ENCODE assay signal across 10 cellular contexts in genomic region chrX:85611926-85612325, GRCh38.
DNase-seq lines count a peak whose midpoint lies in the region; ATAC-seq and TF ChIP-seq lines count a peak whose summit lies in the region.
"Had no signal": no experiment of that assay in that cellular context is flagged by ENCODE, and none has a peak within 500 bp of the region (broad histone marks: within the 10 kb centered on the region; RNA-seq: fewer than 3 reads in every experiment).

No MANE protein-coding gene starts in this region.

- POLR2A ChIA-PET in WTC11 (lab: Charles Lee), result no interaction called here

- peak; percentile 14 for DNase-seq in NCI-H1105 treated with DMSO at 0.1 percent for 48 hours (lab: John Stamatoyannopoulos, UW)
- no peak for DNase-seq in NCI-H1105 (lab: John Stamatoyannopoulos, UW)
- DNase-seq in NCI-H146 (lab: John Stamatoyannopoulos, UW), result peak; percentile 15
- peak; percentile 1 to 7 for DNase-seq in dermis microvascular lymphatic vessel endothelial cell (ENCODE audit: low read depth in 2 of 2)
- no peak for DNase-seq in progenitor cell of endocrine pancreas (ENCODE audit: low spot score, unreplicated experiment)
- no peak for DNase-seq in WTC11 (ENCODE audit: low spot score)
- DNase-seq in activated T-helper 1 cell treated with anti-CD3 and anti-CD28 coated beads, Interleukin-12 subunit alpha, Interleukin-12 subunit beta, Interleukin-2, Interleukin-4 antibody, amounts not matched to agents 30 ng/mL and 10 ng/mL and 1 ng/mL, durations not matched to agents 14 hours and 24 hours and 36 hours (ENCODE audit: low spot score), result no peak
- DNase-seq: activated gamma-delta T cell treated with Interleukin-2 at 50 U/mL for 16 hours, SHP77 treated with DMSO at 0.1 percent for 48 hours had no signal

- H3K36me3 Mint-ChIP-seq in progenitor cell of endocrine pancreas (ENCODE audit: insufficient read depth) (no peaks in the 10 kb centered on the region), WTC11 (no peaks in the 10 kb centered on the region)
- no peaks in the 10 kb centered on the region for H3K36me3 Mint-ChIP-seq in activated T-helper 1 cell treated with anti-CD3 and anti-CD28 coated beads, Interleukin-12 subunit alpha, Interleukin-12 subunit beta, Interleukin-2, Interleukin-4 antibody, amounts not matched to agents 30 ng/mL and 10 ng/mL and 1 ng/mL, durations not matched to agents 14 hours and 24 hours and 36 hours (ENCODE audit: low read depth)

- H3K27ac Mint-ChIP-seq in progenitor cell of endocrine pancreas (no peak overlapping the region), WTC11 (no peak overlapping the region)
- no peak overlapping the region for H3K27ac Mint-ChIP-seq in activated T-helper 1 cell treated with anti-CD3 and anti-CD28 coated beads, Interleukin-12 subunit alpha, Interleukin-12 subunit beta, Interleukin-2, Interleukin-4 antibody, amounts not matched to agents 30 ng/mL and 10 ng/mL and 1 ng/mL, durations not matched to agents 14 hours and 24 hours and 36 hours

- no peak overlapping the region for H3K4me3 Mint-ChIP-seq in progenitor cell of endocrine pancreas (ENCODE audit: low read depth)
- H3K4me3 Mint-ChIP-seq in WTC11, result no peak overlapping the region
- H3K4me3 Mint-ChIP-seq in activated T-helper 1 cell treated with anti-CD3 and anti-CD28 coated beads, Interleukin-12 subunit alpha, Interleukin-12 subunit beta, Interleukin-2, Interleukin-4 antibody, amounts not matched to agents 30 ng/mL and 10 ng/mL and 1 ng/mL, durations not matched to agents 14 hours and 24 hours and 36 hours, result no peak overlapping the region

- H3K27me3 Mint-ChIP-seq in progenitor cell of endocrine pancreas (no peaks in the 10 kb centered on the region), WTC11 (ENCODE audit: low read depth) (no peaks in the 10 kb centered on the region; the same call in 1 of the 2 replicates)
- H3K27me3 Mint-ChIP-seq in activated T-helper 1 cell treated with anti-CD3 and anti-CD28 coated beads, Interleukin-12 subunit alpha, Interleukin-12 subunit beta, Interleukin-2, Interleukin-4 antibody, amounts not matched to agents 30 ng/mL and 10 ng/mL and 1 ng/mL, durations not matched to agents 14 hours and 24 hours and 36 hours (ENCODE audit: insufficient read depth), result no peaks in the 10 kb centered on the region

- TF ChIP-seq CTCF in progenitor cell of endocrine pancreas (IDR thresholded peaks at IDR 0.05; ENCODE audit: unreplicated experiment), result peak; percentile 58
- TF ChIP-seq CTCF in WTC11 (IDR thresholded peaks at IDR 0.05), result no peak

- H3K4me1 Mint-ChIP-seq in progenitor cell of endocrine pancreas (ENCODE audit: low read depth) (no peaks in the 10 kb centered on the region), WTC11 (peaks cover 3% of the 10 kb centered on the region; the same call in 1 of the 2 replicates)
- H3K4me1 Mint-ChIP-seq in activated T-helper 1 cell treated with anti-CD3 and anti-CD28 coated beads, Interleukin-12 subunit alpha, Interleukin-12 subunit beta, Interleukin-2, Interleukin-4 antibody, amounts not matched to agents 30 ng/mL and 10 ng/mL and 1 ng/mL, durations not matched to agents 14 hours and 24 hours and 36 hours (ENCODE audit: low read depth), result no peaks in the 10 kb centered on the region

- intact Hi-C loops in activated T-helper 1 cell treated with anti-CD3 and anti-CD28 coated beads, Interleukin-12 subunit alpha, Interleukin-12 subunit beta, Interleukin-2, Interleukin-4 antibody, amounts not matched to agents 30 ng/mL and 10 ng/mL and 1 ng/mL, durations not matched to agents 14 hours and 24 hours and 36 hours (cut with micrococcal nuclease), result no loop called here

- H3K9me3 Mint-ChIP-seq in progenitor cell of endocrine pancreas (ENCODE audit: low read depth) (peaks cover 8% of the 10 kb centered on the region), WTC11 (no peaks in the 10 kb centered on the region)
- no peaks in the 10 kb centered on the region for H3K9me3 Mint-ChIP-seq in activated T-helper 1 cell treated with anti-CD3 and anti-CD28 coated beads, Interleukin-12 subunit alpha, Interleukin-12 subunit beta, Interleukin-2, Interleukin-4 antibody, amounts not matched to agents 30 ng/mL and 10 ng/mL and 1 ng/mL, durations not matched to agents 14 hours and 24 hours and 36 hours

- ATAC-seq in WTC11, result no peak
- no peak for ATAC-seq in GM21717 (IDR thresholded peaks at IDR 0.05; ENCODE audit: unreplicated experiment)

- CTCF ChIA-PET in WTC11 (lab: Charles Lee), result no interaction called here

TF ChIP-seq in WTC11, 78 proteins besides CTCF, POLR2A, EP300 and RAD21:
- TF ChIP-seq RELA (CRISPR knock-in tag; IDR thresholded peaks at IDR 0.05; ENCODE audit: borderline replicate concordance) (no peak), STAT6 (CRISPR knock-in tag; conservative IDR thresholded peaks at IDR 0.05; ENCODE audit: low read depth) (no peak), NFATC4 (CRISPR knock-in tag; IDR thresholded peaks at IDR 0.05) (no peak), ESRRA (CRISPR knock-in tag; IDR thresholded peaks at IDR 0.05; ENCODE audit: borderline replicate concordance) (no peak), USF1 (CRISPR knock-in tag; IDR thresholded peaks at IDR 0.05) (no peak), ZNF512 (CRISPR knock-in tag; IDR thresholded peaks at IDR 0.05; ENCODE audit: borderline replicate concordance) (no peak), SP1 (CRISPR knock-in tag; conservative IDR thresholded peaks at IDR 0.05) (no peak), MXD4 (CRISPR knock-in tag; IDR thresholded peaks at IDR 0.05; ENCODE audit: borderline replicate concordance) (no peak), ZNF671 (CRISPR knock-in tag; IDR thresholded peaks at IDR 0.05) (no peak), ZBTB21 (CRISPR knock-in tag; IDR thresholded peaks at IDR 0.05; ENCODE audit: borderline replicate concordance) (no peak), CDX4 (CRISPR knock-in tag; IDR thresholded peaks at IDR 0.05; ENCODE audit: borderline replicate concordance) (no peak), TEAD1 (CRISPR knock-in tag; IDR thresholded peaks at IDR 0.05) (no peak), CREB1 (CRISPR knock-in tag; IDR thresholded peaks at IDR 0.05) (no peak)

Comparison
In these comparisons a context has a peak if more than half of its experiments do, and no peak if none do; other contexts are left out.
1. DNase-seq: peak in NCI-H1105 treated with DMSO at 0.1 percent for 48 hours (single experiment), NCI-H146 (single experiment) and dermis microvascular lymphatic vessel endothelial cell (2 of 2); none in NCI-H1105 (single experiment), progenitor cell of endocrine pancreas (single experiment), WTC11 (single experiment) and activated T-helper 1 cell treated with anti-CD3 and anti-CD28 coated beads, Interleukin-12 subunit alpha, Interleukin-12 subunit beta, Interleukin-2, Interleukin-4 antibody, amounts not matched to agents 30 ng/mL and 10 ng/mL and 1 ng/mL, durations not matched to agents 14 hours and 24 hours and 36 hours (single experiment).